In genomic region chr4:148782284-148782683, GRCh38 we compare ENCODE assay signal across 25 cellular contexts.
DNase-seq lines count a peak whose midpoint lies in the region; ATAC-seq, FAIRE-seq and TF ChIP-seq lines count a peak whose summit lies in the region.
"Had no signal": no experiment of that assay in that cellular context is flagged by ENCODE, and none has a peak within 500 bp of the region (broad histone marks: within the 10 kb centered on the region; RNA-seq: fewer than 3 reads in every experiment).

No MANE protein-coding gene starts in this region.

- peak overlapping the region; percentile 89 for H4K91ac ChIP-seq in H1 (replicated peaks; ENCODE audit: insufficient read length, low read length)

- no peaks in the 10 kb centered on the region for H3K36me3 Mint-ChIP-seq in type B pancreatic cell
- peaks cover 0 to 3% (median 0%) of the 10 kb centered on the region in 5 donors for H3K36me3 Mint-ChIP-seq in naive thymus-derived CD4-positive, alpha-beta T cell
- H3K36me3 Mint-ChIP-seq: activated CD4-positive, alpha-beta memory T cell treated with anti-CD3 and anti-CD28 coated beads for 36 hours had no signal

- FAIRE-seq in H1 (lab: Jason Lieb, UNC) = peak; percentile 94
- FAIRE-seq: HTR-8/SVneo had no signal

- peak; percentile 3 to 4; a peak in 1 of 4 replicates for TF ChIP-seq RAD21 in H1 (IDR thresholded peaks at IDR 0.05 in 1 of 2, conservative IDR thresholded peaks at IDR 0.05 in 1 of 2; ENCODE audit: low read depth in 2 of 2, low read length in 2 of 2)

- TF ChIP-seq EP300 in H1 (IDR thresholded peaks at IDR 0.05; ENCODE audit: borderline replicate concordance in 1 of 2, low read depth in 2 of 2, low read length in 2 of 2) = peak in 1 of 2 experiments; percentile 11; a peak in 1 of 3 replicates

- H3K9me3 ChIP-seq in H1 (ENCODE audit: insufficient read depth in 2 of 2, low read depth in 1 of 2, low read length in 1 of 2) = no peaks in the 10 kb centered on the region
- no peaks in the 10 kb centered on the region for H3K9me3 ChIP-seq in left lung
- no peaks in the 10 kb centered on the region for H3K9me3 ChIP-seq in naive thymus-derived CD4-positive, alpha-beta T cell (ENCODE audit: control insufficient read depth in 2 of 3, low read length in 3 of 3)
- H3K9me3 ChIP-seq: colonic mucosa had no signal

- ATAC-seq in left lung (peak; percentile 63), GM18519 (IDR thresholded peaks at IDR 0.05; ENCODE audit: low FRiP score, unreplicated experiment) (no peak)
- no peak for ATAC-seq in naive thymus-derived CD4-positive, alpha-beta T cell
- ATAC-seq: left cardiac atrium; Right ventricle myocardium inferior; sciatic nerve; stimulated activated naive CD8-positive, alpha-beta T cell treated with anti-CD3 and anti-CD28 coated beads, Interleukin-15, amount 100 ng/mL, for 72 hours had no signal

- peak overlapping the region; percentile 65 for H2AFZ ChIP-seq in H1 (ENCODE audit: low read length)

- no peaks in the 10 kb centered on the region for H3K79me1 ChIP-seq in H1 (ENCODE audit: low read depth, low read length)

- no peak overlapping the region for H3K14ac ChIP-seq in H1 (ENCODE audit: insufficient read length)

- H3K27ac ChIP-seq in H1 (ENCODE audit: low read depth, low read length) = no peak overlapping the region
- H3K27ac ChIP-seq in left lung = no peak overlapping the region
- H3K27ac ChIP-seq in naive thymus-derived CD4-positive, alpha-beta T cell (ENCODE audit: low read depth, low read length) = no peak overlapping the region
- H3K27ac ChIP-seq: colonic mucosa had no signal

- no peak for TF ChIP-seq POLR2A in H1 (IDR thresholded peaks at IDR 0.05; ENCODE audit: control extremely low read depth in 1 of 2, low read depth in 2 of 2, low read length in 2 of 2)

- no peak overlapping the region for H4K8ac ChIP-seq in H1 (ENCODE audit: extremely low read depth, insufficient read depth, low read length)

- H3K4me3 ChIP-seq in H7 (ENCODE audit: insufficient read depth, low read depth, low read length) = no peak overlapping the region
- no peak overlapping the region for H3K4me3 ChIP-seq in H1 (ENCODE audit: extremely low read depth in 1 of 4, insufficient read depth in 2 of 4, low read depth in 3 of 4, low read length in 4 of 4)
- H3K4me3 ChIP-seq in left lung = no peak overlapping the region
- H3K4me3 ChIP-seq in naive thymus-derived CD4-positive, alpha-beta T cell (ENCODE audit: low read length) = no peak overlapping the region
- H3K4me3 ChIP-seq: colonic mucosa had no signal

- no peak overlapping the region for H3K56ac ChIP-seq in H1 (replicated peaks; ENCODE audit: insufficient read length, low read depth, low read length)

- CTCF ChIA-PET in H1 (lab: Charles Lee; ENCODE audit: partially characterized antibody) = interaction anchor here (0.6 kb wide), 1 partner anchor 69 kb away, joined by 4 read pairs; no protein-coding TSS in a partner anchor
- CTCF ChIA-PET in naive thymus-derived CD4-positive, alpha-beta T cell (lab: Charles Lee) = no interaction called here

- no peak for TF ChIP-seq CTCF in H1 (IDR thresholded peaks at IDR 0.05; ENCODE audit: control extremely low read depth in 1 of 3, insufficient read depth in 1 of 3, low read depth in 1 of 3, low read length in 3 of 3)
- no peak for TF ChIP-seq CTCF in left lung (IDR thresholded peaks at IDR 0.05)
- TF ChIP-seq CTCF in type B pancreatic cell (conservative IDR thresholded peaks at IDR 0.05) = no peak

- no peaks in the 10 kb centered on the region for H3K79me2 ChIP-seq in H1 (ENCODE audit: control insufficient read depth in 1 of 2, insufficient read depth in 2 of 2, low read length in 2 of 2)

- no peak overlapping the region for H3K4me3 Mint-ChIP-seq in type B pancreatic cell
- no peak overlapping the region for H3K4me3 Mint-ChIP-seq in naive thymus-derived CD4-positive, alpha-beta T cell
- H3K4me3 Mint-ChIP-seq: activated CD4-positive, alpha-beta memory T cell treated with anti-CD3 and anti-CD28 coated beads for 36 hours; stimulated activated naive CD8-positive, alpha-beta T cell treated with anti-CD3 and anti-CD28 coated beads, Interleukin-15, amount 100 ng/mL, for 72 hours had no signal

- intact Hi-C loops in left lung (cut with DNase I) = no loop called here
- intact Hi-C loops in naive thymus-derived CD4-positive, alpha-beta T cell (cut with micrococcal nuclease) = no loop called here

- H2BK120ac ChIP-seq in H1 (replicated peaks; ENCODE audit: low read depth, low read length) = no peak overlapping the region

- no peaks in the 10 kb centered on the region for H3K27me3 Mint-ChIP-seq in type B pancreatic cell
- H3K27me3 Mint-ChIP-seq in naive thymus-derived CD4-positive, alpha-beta T cell = peaks cover 0 to 11% (median 5%) of the 10 kb centered on the region in 5 donors
- H3K27me3 Mint-ChIP-seq: activated CD4-positive, alpha-beta memory T cell treated with anti-CD3 and anti-CD28 coated beads for 36 hours; stimulated activated naive CD8-positive, alpha-beta T cell treated with anti-CD3 and anti-CD28 coated beads, Interleukin-15, amount 100 ng/mL, for 72 hours had no signal

- H3K9me3 Mint-ChIP-seq in type B pancreatic cell = peaks cover 7% of the 10 kb centered on the region
- peaks cover 0 to 12% (median 0%) of the 10 kb centered on the region in 11 donors for H3K9me3 Mint-ChIP-seq in naive thymus-derived CD4-positive, alpha-beta T cell
- H3K9me3 Mint-ChIP-seq: activated CD4-positive, alpha-beta memory T cell treated with anti-CD3 and anti-CD28 coated beads for 36 hours had no signal

- H3K4me1 Mint-ChIP-seq in type B pancreatic cell (ENCODE audit: unreplicated experiment) = peaks cover 10% of the 10 kb centered on the region
- H3K4me1 Mint-ChIP-seq in naive thymus-derived CD4-positive, alpha-beta T cell = no peaks in the 10 kb centered on the region
- H3K4me1 Mint-ChIP-seq: stimulated activated naive CD8-positive, alpha-beta T cell treated with anti-CD3 and anti-CD28 coated beads, Interleukin-15, amount 100 ng/mL, for 72 hours had no signal

- no peaks in the 10 kb centered on the region for H3K23me2 ChIP-seq in H1 (ENCODE audit: low read depth, low read length)

- peak overlapping the region; percentile 62; the same call in 1 of the 2 replicates for H2BK12ac ChIP-seq in H1 (ENCODE audit: low read depth, low read length)

- peak overlapping the region; percentile 35 for H3K27ac Mint-ChIP-seq in type B pancreatic cell
- no peak overlapping the region for H3K27ac Mint-ChIP-seq in naive thymus-derived CD4-positive, alpha-beta T cell
- H3K27ac Mint-ChIP-seq: activated CD4-positive, alpha-beta memory T cell treated with anti-CD3 and anti-CD28 coated beads for 36 hours; stimulated activated naive CD8-positive, alpha-beta T cell treated with anti-CD3 and anti-CD28 coated beads, Interleukin-15, amount 100 ng/mL, for 72 hours had no signal

- H4K20me1 ChIP-seq in H1 (replicated peaks in 1 of 2; ENCODE audit: control insufficient read depth in 1 of 2, insufficient read depth in 2 of 2, low read length in 2 of 2) = no peaks in the 10 kb centered on the region

- H3K4me1 ChIP-seq in H1 (replicated peaks in 1 of 4; ENCODE audit: control insufficient read depth in 3 of 4, insufficient read depth in 4 of 4, low read length in 3 of 4) (peaks cover 0 to 6% (median 0%) of the 10 kb centered on the region in 4 experiments; a peak in 1 of 7 replicates), left lung (no peaks in the 10 kb centered on the region)
- H3K4me1 ChIP-seq in naive thymus-derived CD4-positive, alpha-beta T cell (ENCODE audit: control insufficient read depth in 2 of 2, insufficient read depth in 2 of 2, low read length in 2 of 2) = no peaks in the 10 kb centered on the region
- H3K4me1 ChIP-seq: colonic mucosa had no signal

- H2BK5ac ChIP-seq in H1 (ENCODE audit: low read depth, low read length) = peak overlapping the region; percentile 60; the same call in 1 of the 2 replicates

- no peak overlapping the region for H4K5ac ChIP-seq in H1 (ENCODE audit: insufficient read length, low read depth, low read length)

- H3K18ac ChIP-seq in H1 (ENCODE audit: extremely low read depth, low read length) = no peak overlapping the region

- H2BK15ac ChIP-seq in H1 (ENCODE audit: low read length) = no peak overlapping the region

- DNase-seq in H7 = peak; percentile 25
- peak; percentile 71 to 72 for DNase-seq in H1 (ENCODE audit: low read depth in 1 of 2, low spot score in 2 of 2)
- no peak for DNase-seq in left lung
- DNase-seq in type B pancreatic cell (ENCODE audit: extremely low spot score, unreplicated experiment) = no peak
- DNase-seq in naive thymus-derived CD4-positive, alpha-beta T cell = no peak
- no peak for DNase-seq in SKM-1 (lab: John Stamatoyannopoulos, UW; ENCODE audit: unreplicated experiment)
- DNase-seq: activated CD4-positive, alpha-beta memory T cell treated with anti-CD3 and anti-CD28 coated beads for 36 hours; activated CD4-positive, alpha-beta T cell treated with anti-CD3 and anti-CD28 coated beads for 1 hour; activated naive CD4-positive, alpha-beta T cell treated with Interleukin-2 at 50 U/mL for 16 hours; C1 segment of cervical spinal cord; colonic mucosa; DND-41; effector memory CD4-positive, alpha-beta T cell; GOT3; left cardiac atrium; NCI-H1417 treated with DMSO at 0.1 percent for 48 hours; NCI-H2029 treated with DMSO at 0.1 percent for 48 hours; NCI-H69; stimulated activated CD8-positive, alpha-beta memory T cell treated with anti-CD3 and anti-CD28 coated beads, Interleukin-4, amount 100 ng/mL, for 48 hours; stimulated activated naive CD8-positive, alpha-beta T cell treated with anti-CD3 and anti-CD28 coated beads, Interleukin-15, amount 100 ng/mL, for 72 hours; T-helper 2 cell had no signal

- H2AK5ac ChIP-seq in H1 (ENCODE audit: low read depth, low read length) = no peak overlapping the region

- POLR2A ChIA-PET in H1 (lab: Charles Lee; ENCODE audit: partially characterized antibody) = interaction anchor here (1.1 kb wide), 1 partner anchor 13 kb away, joined by 4 read pairs; no protein-coding TSS in a partner anchor
- POLR2A ChIA-PET in naive thymus-derived CD4-positive, alpha-beta T cell (lab: Charles Lee) = no interaction called here

- H3K4ac ChIP-seq in H1 (replicated peaks; ENCODE audit: insufficient read length, low read depth, low read length) = no peak overlapping the region

- H3K4me2 ChIP-seq in H1 (ENCODE audit: insufficient read depth in 1 of 2, low read depth in 2 of 2, low read length in 2 of 2) = peak overlapping the region in 1 of 2 experiments; percentile 18; a peak in 2 of 4 replicates

- H2BK20ac ChIP-seq in H1 (ENCODE audit: low read length) = peak overlapping the region; percentile 97

- H3K27me3 ChIP-seq in H7 (ENCODE audit: control insufficient read depth, insufficient read depth, low read length) = no peaks in the 10 kb centered on the region
- no peaks in the 10 kb centered on the region for H3K27me3 ChIP-seq in H1 (replicated peaks in 1 of 4; ENCODE audit: control insufficient read depth in 3 of 4, extremely low read depth in 1 of 4, insufficient read depth in 3 of 4, low read length in 3 of 4)
- H3K27me3 ChIP-seq in left lung = no peaks in the 10 kb centered on the region
- H3K27me3 ChIP-seq in naive thymus-derived CD4-positive, alpha-beta T cell (ENCODE audit: control insufficient read depth in 2 of 2, insufficient read depth in 2 of 2, low read length in 2 of 2) = no peaks in the 10 kb centered on the region
- H3K27me3 ChIP-seq: colonic mucosa had no signal

- H3K23ac ChIP-seq in H1 (ENCODE audit: insufficient read length) = no peak overlapping the region

- H3K9ac ChIP-seq in H1 (replicated peaks in 1 of 4; ENCODE audit: extremely low read depth in 1 of 4, low read depth in 3 of 4, low read length in 3 of 4) = no peak overlapping the region

- 63% methylated on average over 4 of the region's 4 CpGs; no CpG with 5 or more reads in 1 of the 2 experiments for WGBS in H1 (ENCODE audit: extremely low coverage in 1 of 2, insufficient coverage in 1 of 2, insufficient read length in 1 of 2, insufficient replicate concordance in 2 of 2, low coverage in 1 of 2, low lambda C conversion rate in 2 of 2, missing lambda C conversion rate in 1 of 2), 2 experiments

- no peaks in the 10 kb centered on the region for H3K36me3 ChIP-seq in H7 (replicated peaks; ENCODE audit: control insufficient read depth, insufficient read depth, low read length)
- no peaks in the 10 kb centered on the region for H3K36me3 ChIP-seq in H1 (ENCODE audit: control insufficient read depth in 2 of 4, insufficient read depth in 4 of 4, low read length in 3 of 4)
- no peaks in the 10 kb centered on the region for H3K36me3 ChIP-seq in left lung
- no peaks in the 10 kb centered on the region for H3K36me3 ChIP-seq in naive thymus-derived CD4-positive, alpha-beta T cell (ENCODE audit: control insufficient read depth in 2 of 3, insufficient read depth in 3 of 3, low read length in 3 of 3)
- H3K36me3 ChIP-seq: colonic mucosa had no signal

Comparison
In these comparisons a context has a peak if more than half of its experiments do, and no peak if none do; other contexts are left out.
1. DNase-seq: peak in H7 (single experiment) and H1 (2 of 2); none in left lung (0 of 2), type B pancreatic cell (single experiment), naive thymus-derived CD4-positive, alpha-beta T cell (0 of 9) and SKM-1 (single experiment).